In the genomic region with DNA sequence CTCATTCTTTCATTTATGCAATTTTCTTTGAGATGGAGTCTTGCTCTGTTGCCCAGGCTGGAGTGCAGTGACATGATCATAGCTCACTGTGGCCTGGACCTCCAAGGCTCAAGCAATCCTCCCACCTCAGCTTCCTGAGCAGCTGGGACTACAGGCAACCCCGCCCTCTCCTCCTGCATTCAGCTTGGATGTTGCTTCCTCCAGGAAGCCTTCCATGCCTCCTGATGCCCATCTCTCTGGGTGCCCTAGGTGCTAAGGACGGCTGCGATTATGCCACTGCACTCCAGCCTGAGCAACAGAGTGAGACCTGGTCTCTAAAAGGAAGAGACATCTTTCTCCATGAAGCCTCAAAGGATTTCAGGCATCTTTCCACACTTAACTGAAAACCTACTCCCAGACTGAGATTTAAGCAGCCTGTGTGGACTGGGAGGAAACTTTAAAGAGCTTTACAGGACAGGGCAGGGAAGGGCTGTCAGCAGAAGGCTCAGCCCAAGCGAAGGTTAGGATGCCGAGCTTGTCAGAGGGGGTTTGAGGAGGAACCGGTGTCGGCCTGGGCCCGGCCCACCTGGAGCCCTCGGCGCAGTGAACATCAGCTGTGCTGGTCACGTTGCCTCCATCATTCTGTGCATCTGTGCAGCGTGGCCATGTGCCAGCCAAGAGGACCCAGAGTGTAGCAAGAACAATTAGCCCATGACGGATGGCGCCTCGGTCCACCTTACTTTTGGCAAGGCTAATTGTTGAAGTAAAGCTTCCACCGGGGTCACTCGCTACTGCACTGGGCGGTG, we compare ENCODE assay signal across 2 cellular contexts.
TF ChIP-seq lines count a peak whose summit lies in the region.

No MANE protein-coding gene starts in this region.

TF ChIP-seq in IMR-90, 13 proteins besides CTCF, POLR2A, EP300 and RAD21:
- TF ChIP-seq MXI1 (IDR thresholded peaks at IDR 0.05; ENCODE audit: borderline replicate concordance, low read depth, low read length): no peak
- TF ChIP-seq SMC3 (IDR thresholded peaks at IDR 0.05; ENCODE audit: low read depth, low read length): no peak

TF ChIP-seq in K562, 482 proteins besides CTCF, POLR2A, EP300 and RAD21:
- no peak for TF ChIP-seq ZNF140 (CRISPR knock-in tag; IDR thresholded peaks at IDR 0.05)
- TF ChIP-seq PYGO2 (tag; IDR thresholded peaks at IDR 0.05): no peak
- 0 out of 2 replicates have a peak, but pooled peaks have one; percentile 15 for TF ChIP-seq ZNF121 (CRISPR knock-in tag; conservative IDR thresholded peaks at IDR 0.05)
- TF ChIP-seq, protein P1, sequence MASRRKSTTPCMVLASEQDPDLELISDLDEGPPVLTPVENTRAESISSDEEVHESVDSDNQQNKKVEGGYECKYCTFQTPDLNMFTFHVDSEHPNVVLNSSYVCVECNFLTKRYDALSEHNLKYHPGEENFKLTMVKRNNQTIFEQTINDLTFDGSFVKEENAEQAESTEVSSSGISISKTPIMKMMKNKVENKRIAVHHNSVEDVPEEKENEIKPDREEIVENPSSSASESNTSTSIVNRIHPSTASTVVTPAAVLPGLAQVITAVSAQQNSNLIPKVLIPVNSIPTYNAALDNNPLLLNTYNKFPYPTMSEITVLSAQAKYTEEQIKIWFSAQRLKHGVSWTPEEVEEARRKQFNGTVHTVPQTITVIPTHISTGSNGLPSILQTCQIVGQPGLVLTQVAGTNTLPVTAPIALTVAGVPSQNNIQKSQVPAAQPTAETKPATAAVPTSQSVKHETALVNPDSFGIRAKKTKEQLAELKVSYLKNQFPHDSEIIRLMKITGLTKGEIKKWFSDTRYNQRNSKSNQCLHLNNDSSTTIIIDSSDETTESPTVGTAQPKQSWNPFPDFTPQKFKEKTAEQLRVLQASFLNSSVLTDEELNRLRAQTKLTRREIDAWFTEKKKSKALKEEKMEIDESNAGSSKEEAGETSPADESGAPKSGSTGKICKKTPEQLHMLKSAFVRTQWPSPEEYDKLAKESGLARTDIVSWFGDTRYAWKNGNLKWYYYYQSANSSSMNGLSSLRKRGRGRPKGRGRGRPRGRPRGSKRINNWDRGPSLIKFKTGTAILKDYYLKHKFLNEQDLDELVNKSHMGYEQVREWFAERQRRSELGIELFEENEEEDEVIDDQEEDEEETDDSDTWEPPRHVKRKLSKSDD (conservative IDR thresholded peaks at IDR 0.05; ENCODE audit: low read length): no peak
- TF ChIP-seq ZNF124 (CRISPR knock-in tag; IDR thresholded peaks at IDR 0.05): no peak
- TF ChIP-seq HNRNPLL (IDR thresholded peaks at IDR 0.05; ENCODE audit: low read depth, low read length, poor library complexity, severe bottlenecking): no peak
- no peak for TF ChIP-seq LEF1 (IDR thresholded peaks at IDR 0.05)
- TF ChIP-seq, protein P2, sequence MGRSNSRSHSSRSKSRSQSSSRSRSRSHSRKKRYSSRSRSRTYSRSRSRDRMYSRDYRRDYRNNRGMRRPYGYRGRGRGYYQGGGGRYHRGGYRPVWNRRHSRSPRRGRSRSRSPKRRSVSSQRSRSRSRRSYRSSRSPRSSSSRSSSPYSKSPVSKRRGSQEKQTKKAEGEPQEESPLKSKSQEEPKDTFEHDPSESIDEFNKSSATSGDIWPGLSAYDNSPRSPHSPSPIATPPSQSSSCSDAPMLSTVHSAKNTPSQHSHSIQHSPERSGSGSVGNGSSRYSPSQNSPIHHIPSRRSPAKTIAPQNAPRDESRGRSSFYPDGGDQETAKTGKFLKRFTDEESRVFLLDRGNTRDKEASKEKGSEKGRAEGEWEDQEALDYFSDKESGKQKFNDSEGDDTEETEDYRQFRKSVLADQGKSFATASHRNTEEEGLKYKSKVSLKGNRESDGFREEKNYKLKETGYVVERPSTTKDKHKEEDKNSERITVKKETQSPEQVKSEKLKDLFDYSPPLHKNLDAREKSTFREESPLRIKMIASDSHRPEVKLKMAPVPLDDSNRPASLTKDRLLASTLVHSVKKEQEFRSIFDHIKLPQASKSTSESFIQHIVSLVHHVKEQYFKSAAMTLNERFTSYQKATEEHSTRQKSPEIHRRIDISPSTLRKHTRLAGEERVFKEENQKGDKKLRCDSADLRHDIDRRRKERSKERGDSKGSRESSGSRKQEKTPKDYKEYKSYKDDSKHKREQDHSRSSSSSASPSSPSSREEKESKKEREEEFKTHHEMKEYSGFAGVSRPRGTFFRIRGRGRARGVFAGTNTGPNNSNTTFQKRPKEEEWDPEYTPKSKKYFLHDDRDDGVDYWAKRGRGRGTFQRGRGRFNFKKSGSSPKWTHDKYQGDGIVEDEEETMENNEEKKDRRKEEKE (IDR thresholded peaks at IDR 0.05; ENCODE audit: borderline replicate concordance in 1 of 2, control insufficient read depth in 1 of 2, low read depth in 2 of 2, low read length in 1 of 2): no peak
- TF ChIP-seq ZNF282 (CRISPR knock-in tag; IDR thresholded peaks at IDR 0.05): no peak
- TF ChIP-seq NR4A1 (CRISPR knock-in tag; IDR thresholded peaks at IDR 0.05): no peak
- no peak for TF ChIP-seq NR4A1 (tag; IDR thresholded peaks at IDR 0.05)
- peak; percentile 86 for TF ChIP-seq ZFP36 (IDR thresholded peaks at IDR 0.05; ENCODE audit: low read depth, low read length, partially characterized antibody)
- TF ChIP-seq, protein P3, sequence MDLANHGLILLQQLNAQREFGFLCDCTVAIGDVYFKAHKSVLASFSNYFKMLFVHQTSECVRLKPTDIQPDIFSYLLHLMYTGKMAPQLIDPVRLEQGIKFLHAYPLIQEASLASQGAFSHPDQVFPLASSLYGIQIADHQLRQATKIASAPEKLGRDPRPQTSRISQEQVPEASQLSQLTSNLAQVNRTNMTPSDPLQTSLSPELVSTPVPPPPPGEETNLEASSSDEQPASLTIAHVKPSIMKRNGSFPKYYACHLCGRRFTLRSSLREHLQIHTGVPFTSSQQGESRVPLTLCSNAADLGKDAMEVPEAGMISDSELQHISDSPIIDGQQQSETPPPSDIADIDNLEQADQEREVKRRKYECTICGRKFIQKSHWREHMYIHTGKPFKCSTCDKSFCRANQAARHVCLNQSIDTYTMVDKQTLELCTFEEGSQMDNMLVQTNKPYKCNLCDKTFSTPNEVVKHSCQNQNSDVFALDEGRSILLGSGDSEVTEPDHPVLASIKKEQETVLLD (IDR thresholded peaks at IDR 0.05): no peak
- TF ChIP-seq PRMT5 (CRISPR knock-in tag; IDR thresholded peaks at IDR 0.05): no peak
- TF ChIP-seq STAG1 (CRISPR knock-in tag; IDR thresholded peaks at IDR 0.05; ENCODE audit: borderline replicate concordance): no peak
